17 cellular contexts compared by ENCODE assay signal in the genomic region with DNA sequence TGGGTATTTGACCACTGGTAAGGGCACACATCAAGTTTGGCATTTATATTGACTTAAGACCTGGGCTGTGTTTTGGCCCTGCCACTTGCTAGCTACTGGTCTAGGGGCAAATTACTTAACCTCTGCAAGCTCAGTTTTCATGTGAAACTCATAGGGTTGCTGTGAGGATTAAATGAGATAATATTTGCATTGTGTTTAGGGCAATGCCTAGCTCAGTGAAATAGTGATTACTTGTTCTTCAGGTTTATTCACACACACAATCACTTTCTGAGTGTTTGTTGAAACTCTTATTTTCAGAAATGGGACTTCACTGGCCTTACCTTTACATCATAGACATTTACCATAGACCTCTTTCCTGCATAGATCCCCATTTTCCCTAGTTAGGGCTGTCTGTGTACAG.
"Had no signal": no experiment of that assay in that cellular context is flagged by ENCODE, and none has a peak within 500 bp of the region (broad histone marks: within the 10 kb centered on the region; RNA-seq: fewer than 3 reads in every experiment).

No MANE protein-coding gene starts in this region.

- H3K27ac ChIP-seq: cardiac muscle cell, coronary artery, prostate gland, tibial nerve, vagina had no signal

- H3K4me3 ChIP-seq: cardiac muscle cell, coronary artery, heart right ventricle, prostate gland, spleen, tibial nerve, vagina had no signal

- DNase-seq: activated CD4-positive, alpha-beta T cell treated with anti-CD3 and anti-CD28 coated beads for 1 hour; activated CD4-positive, alpha-beta T cell treated with anti-CD3 and anti-CD28 coated beads, Interleukin-2, amount 50 U/mL, for 48 hours; activated effector memory CD4-positive, alpha-beta T cell treated with anti-CD3 and anti-CD28 coated beads, Interleukin-2, amount 50 U/mL, for 16 hours; activated T-cell treated with anti-CD3 and anti-CD28 coated beads, Interleukin-2, amount 50 U/mL, for 4 hours; effector CD8-positive, alpha-beta T cell; heart right ventricle; left ventricle myocardium superior; occipital lobe; spleen; stimulated activated CD4-positive, alpha-beta T cell treated with anti-CD3 and anti-CD28 coated beads, Interleukin-1b, Interleukin-23, amount 100 ng/mL, for 48 hours had no signal

- H3K27me3 ChIP-seq: cardiac muscle cell, heart right ventricle, spleen, tibial nerve, vagina had no signal

- ATAC-seq: activated T-cell treated with anti-CD3 and anti-CD28 coated beads, Interleukin-2, amount 50 U/mL, for 4 hours; heart right ventricle; left ventricle myocardium superior; sciatic nerve; stimulated activated memory B cell treated with anti-CD40 and anti-IgM and Interleukin-4, amounts not matched to agents 10 μg/mL and 1 μg/mL and 100 μg/mL, for 72 hours had no signal

- H3K36me3 ChIP-seq: cardiac muscle cell, heart right ventricle, prostate gland, spleen, tibial nerve, vagina had no signal

- H3K9me3 ChIP-seq: heart right ventricle, prostate gland, spleen, tibial nerve, vagina had no signal
